15 cellular contexts compared by ENCODE assay signal in genomic region chr1:94406446-94406845, GRCh38. TPM values are rescaled to one million over a fixed set of nuclear protein-coding genes. Genes with fewer than 3 reads are reported as not detected.
A peak's percentile ranks its signal among the peaks of the same experiment; 100 is the strongest.
DNase-seq lines count a peak whose midpoint lies in the region; ATAC-seq, FAIRE-seq and TF ChIP-seq lines count a peak whose summit lies in the region.
"Had no signal": no experiment of that assay in that cellular context is flagged by ENCODE, and none has a peak within 500 bp of the region (broad histone marks: within the 10 kb centered on the region; RNA-seq: fewer than 3 reads in every experiment).

No MANE protein-coding gene starts in this region.

- H2AFZ ChIP-seq in PC-3 (ENCODE audit: low read length) (0 out of 2 replicates have a peak overlapping the region, but pooled peaks have one; percentile 18), hepatocyte (peak overlapping the region; percentile 30)

- BruUV-seq in PC-3 (replicated peaks; lab: Mats Ljungman, UMichigan), result no TSS peak

- H3K79me2 ChIP-seq in PC-3 (ENCODE audit: low read length) (no peaks in the 10 kb centered on the region), hepatocyte (no peaks in the 10 kb centered on the region)

- H3K36me3 ChIP-seq in PC-3 (ENCODE audit: low read depth, low read length), result no peaks in the 10 kb centered on the region
- H3K36me3 ChIP-seq in hepatocyte (replicated peaks; ENCODE audit: insufficient read depth, low read depth), result no peaks in the 10 kb centered on the region
- no peaks in the 10 kb centered on the region for H3K36me3 ChIP-seq in mucosa of descending colon (ENCODE audit: low read depth)

- H3K4me1 ChIP-seq in PC-3 (ENCODE audit: insufficient read depth, low read length) (no peaks in the 10 kb centered on the region), hepatocyte (ENCODE audit: insufficient read depth) (no peaks in the 10 kb centered on the region), mucosa of descending colon (ENCODE audit: low read depth) (no peaks in the 10 kb centered on the region)

- DNase-seq in PC-3 (no peak), hepatocyte (ENCODE audit: low spot score) (no peak), mucosa of descending colon (no peak), GM12891 (ENCODE audit: insufficient read length, low spot score) (no peak), NCI-H446 treated with DMSO at 0.1 percent for 48 hours (lab: John Stamatoyannopoulos, UW) (no peak), NCI-H2107 (lab: John Stamatoyannopoulos, UW) (no peak)
- DNase-seq in activated naive CD4-positive, alpha-beta T cell treated with anti-CD3 and anti-CD28 coated beads, Interleukin-2, amount 50 U/mL, for 72 hours (ENCODE audit: low spot score in 2 of 2), result no peak
- DNase-seq: ACHN; C1 segment of cervical spinal cord; CD4-positive, alpha-beta memory T cell; DMS79; HCEC 1CT had no signal

- TF ChIP-seq CTCF in C4-2B (conservative IDR thresholded peaks at IDR 0.05) (no peak), PC-3 (conservative IDR thresholded peaks at IDR 0.05; ENCODE audit: low read depth, low read length) (no peak), hepatocyte (IDR thresholded peaks at IDR 0.05; ENCODE audit: poor library complexity) (no peak), mucosa of descending colon (IDR thresholded peaks at IDR 0.05) (no peak)

- 61% methylated on average over 4 of the region's 4 CpGs for WGBS in hepatocyte (ENCODE audit: low lambda C conversion rate, missing lambda C conversion rate)

- POLR2A ChIA-PET in PC-3 (lab: Charles Lee; ENCODE audit: unreplicated experiment), result no interaction called here

- H3K9me2 ChIP-seq in PC-3 (replicated peaks; ENCODE audit: low read length) (no peaks in the 10 kb centered on the region), hepatocyte (replicated peaks; ENCODE audit: insufficient read depth) (no peaks in the 10 kb centered on the region)

- no peaks in the 10 kb centered on the region for H3K27me3 ChIP-seq in PC-3 (ENCODE audit: low read length)
- H3K27me3 ChIP-seq in hepatocyte, result no peaks in the 10 kb centered on the region

- ATAC-seq in PC-3 (no peak), mucosa of descending colon (peak; percentile 85)
- no peak for ATAC-seq in activated naive CD4-positive, alpha-beta T cell treated with anti-CD3 and anti-CD28 coated beads, Interleukin-2, amount 50 U/mL, for 72 hours

- H3K36me3 Mint-ChIP-seq in activated naive CD4-positive, alpha-beta T cell treated with anti-CD3 and anti-CD28 coated beads, Interleukin-2, amount 50 U/mL, for 72 hours, result no peaks in the 10 kb centered on the region
- H3K36me3 Mint-ChIP-seq: CD4-positive, alpha-beta memory T cell had no signal

- TF ChIP-seq POLR2A in GM12891 (IDR thresholded peaks at IDR 0.05; ENCODE audit: low read depth, low read length), result no peak

- no peaks in the 10 kb centered on the region for H4K20me1 ChIP-seq in PC-3 (ENCODE audit: low read length)
- H4K20me1 ChIP-seq in hepatocyte (ENCODE audit: insufficient read depth, poor library complexity, severe bottlenecking), result no peaks in the 10 kb centered on the region

- H3K9me3 ChIP-seq in PC-3 (ENCODE audit: low read length) (no peaks in the 10 kb centered on the region), hepatocyte (ENCODE audit: low read depth) (no peaks in the 10 kb centered on the region), mucosa of descending colon (no peaks in the 10 kb centered on the region)

- no peak overlapping the region for H3K27ac Mint-ChIP-seq in activated naive CD4-positive, alpha-beta T cell treated with anti-CD3 and anti-CD28 coated beads, Interleukin-2, amount 50 U/mL, for 72 hours
- H3K27ac Mint-ChIP-seq: CD4-positive, alpha-beta memory T cell had no signal

- H3K4me3 ChIP-seq in PC-3 (ENCODE audit: low read length) (no peak overlapping the region), hepatocyte (no peak overlapping the region), mucosa of descending colon (no peak overlapping the region)

- CTCF ChIA-PET in PC-3 (lab: Charles Lee), result no interaction called here

- 0 out of 2 replicates have a peak overlapping the region, but pooled peaks have one; percentile 4 for H3K4me2 ChIP-seq in PC-3 (ENCODE audit: low read length)
- H3K4me2 ChIP-seq in hepatocyte, result peak overlapping the region; percentile 28

- H3K9ac ChIP-seq in PC-3 (ENCODE audit: low read length), result no peak overlapping the region

- H3K27ac ChIP-seq in C4-2B (peak overlapping the region; percentile 37; the same call in 1 of the 2 replicates), PC-3 (ENCODE audit: low read length) (no peak overlapping the region), hepatocyte (peak overlapping the region; percentile 52)

- H3K9me3 Mint-ChIP-seq in activated naive CD4-positive, alpha-beta T cell treated with anti-CD3 and anti-CD28 coated beads, Interleukin-2, amount 50 U/mL, for 72 hours, result no peaks in the 10 kb centered on the region
- H3K9me3 Mint-ChIP-seq: CD4-positive, alpha-beta memory T cell had no signal

- no peak for FAIRE-seq in GM12891 (lab: Jason Lieb, UNC)
- FAIRE-seq: GM12892, GM19239 had no signal

- no peaks in the 10 kb centered on the region for H3F3A ChIP-seq in PC-3 (ENCODE audit: low read length, unreplicated experiment)

- intact Hi-C loops in PC-3 (cut with micrococcal nuclease) (no loop called here), mucosa of descending colon (cut with DNase I, micrococcal nuclease) (no loop called here)

TF ChIP-seq in GM12891, 5 proteins besides CTCF, POLR2A, EP300 and RAD21:
- TF ChIP-seq TAF1 (IDR thresholded peaks at IDR 0.05; ENCODE audit: low read depth, low read length) (no peak), SPI1 (IDR thresholded peaks at IDR 0.05; ENCODE audit: low read depth, low read length) (no peak), PAX5 (IDR thresholded peaks at IDR 0.05; ENCODE audit: insufficient read depth, low read length, severe bottlenecking) (no peak), POU2F2 (IDR thresholded peaks at IDR 0.05; ENCODE audit: low read depth, low read length) (no peak), POLR2AphosphoS5 (IDR thresholded peaks at IDR 0.05; ENCODE audit: low read depth, low read length) (no peak)

RNA-seq across cellular contexts. Expression of gene ABCD3, which starts 11.7 kb away (rescaled TPM):
- total RNA-seq in PC-3 (2014; rRNA removed) (31.7 and 36.3 TPM in 2 replicates), hepatocyte (76.2 and 96.4 TPM in 2 replicates), mucosa of descending colon (100 to 1,000 TPM in 1 of 3 donors, 10 to 100 TPM in 2; 67.9 to 102 (median 99.3) TPM)
- 42.2 and 50.7 TPM in 2 replicates for polyA plus RNA-seq in hepatocyte
- total RNA-seq in activated naive CD4-positive, alpha-beta T cell treated with anti-CD3 and anti-CD28 coated beads, Interleukin-2, amount 50 U/mL, for 72 hours, result 10 to 100 TPM; 26.3 to 51.5 TPM
- 10.9 TPM for polyA plus RNA-seq in GM12891 (2012; ENCODE audit: low read depth, missing spikeins)
